In the genomic region with DNA sequence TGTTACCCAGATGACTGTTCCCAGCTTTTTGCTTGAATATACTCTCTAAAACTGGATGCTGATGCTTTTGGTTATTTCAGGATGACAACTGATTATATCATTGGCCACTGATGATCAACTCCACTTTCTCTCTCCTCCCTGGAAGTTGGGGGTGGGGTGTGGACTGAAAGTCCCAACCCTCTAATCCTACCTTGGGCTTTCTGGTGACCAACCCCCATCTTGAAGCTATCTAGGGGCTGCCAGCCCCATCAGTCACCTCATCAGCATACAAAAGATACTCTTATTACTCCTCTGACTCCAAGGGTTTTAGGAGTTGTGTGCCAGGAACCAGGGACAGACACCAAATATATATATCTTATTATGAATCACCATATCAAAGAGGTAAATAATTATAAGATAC, we compare ENCODE assay signal across 28 cellular contexts.
"Had no signal": no experiment of that assay in that cellular context is flagged by ENCODE, and none has a peak within 500 bp of the region (broad histone marks: within the 10 kb centered on the region; RNA-seq: fewer than 3 reads in every experiment).

No MANE protein-coding gene starts in this region.

- H3K9me3 Mint-ChIP-seq: natural killer cell treated with Interleukin-12 subunit alpha and Interleukin-12 subunit beta and Interleukin-15 and Interleukin-18, amount 100 ng/mL, for 72 hours; neural crest cell had no signal

- H3K4me1 Mint-ChIP-seq: stimulated activated memory B cell treated with anti-CD40 and anti-IgM and Interleukin-4, amounts not matched to agents 10 μg/mL and 1 μg/mL and 100 μg/mL, for 72 hours; stimulated activated naive CD8-positive, alpha-beta T cell treated with anti-CD3 and anti-CD28 coated beads, Interleukin-15, amount 100 ng/mL, for 72 hours had no signal

- H3K27ac Mint-ChIP-seq: natural killer cell treated with Interleukin-12 subunit alpha and Interleukin-12 subunit beta and Interleukin-15 and Interleukin-18, amount 100 ng/mL, for 72 hours; stimulated activated memory B cell treated with anti-CD40 and anti-IgM and Interleukin-4, amounts not matched to agents 10 μg/mL and 1 μg/mL and 100 μg/mL, for 72 hours; stimulated activated naive CD8-positive, alpha-beta T cell treated with anti-CD3 and anti-CD28 coated beads, Interleukin-15, amount 100 ng/mL, for 72 hours had no signal

- ATAC-seq: heart right ventricle; lower lobe of right lung; mucosa of descending colon; naive thymus-derived CD4-positive, alpha-beta T cell; natural killer cell treated with Interleukin-12 subunit alpha and Interleukin-12 subunit beta and Interleukin-15 and Interleukin-18, amount 100 ng/mL, for 72 hours; right lobe of liver; stimulated activated memory B cell treated with anti-CD40 and anti-IgM and Interleukin-4, amounts not matched to agents 10 μg/mL and 1 μg/mL and 100 μg/mL, for 72 hours; stimulated activated naive CD8-positive, alpha-beta T cell treated with anti-CD3 and anti-CD28 coated beads, Interleukin-15, amount 100 ng/mL, for 72 hours; upper lobe of right lung had no signal

- H3K27ac ChIP-seq: heart right ventricle, hepatocyte, lower lobe of right lung, neutrophil, parathyroid adenoma, right atrium auricular region, right lobe of liver, transverse colon, upper lobe of right lung had no signal

- H3K4me3 ChIP-seq: heart right ventricle, hepatocyte, lower lobe of right lung, mucosa of descending colon, right atrium auricular region, right lobe of liver, smooth muscle cell, thyroid gland, transverse colon, upper lobe of right lung had no signal

- H3K27me3 ChIP-seq: heart right ventricle, hepatocyte, right atrium auricular region, right lobe of liver, thyroid gland, transverse colon, upper lobe of right lung had no signal

- H3K4me3 Mint-ChIP-seq: naive thymus-derived CD4-positive, alpha-beta T cell; natural killer cell treated with Interleukin-12 subunit alpha and Interleukin-12 subunit beta and Interleukin-15 and Interleukin-18, amount 100 ng/mL, for 72 hours; neural crest cell; stimulated activated memory B cell treated with anti-CD40 and anti-IgM and Interleukin-4, amounts not matched to agents 10 μg/mL and 1 μg/mL and 100 μg/mL, for 72 hours; stimulated activated naive CD8-positive, alpha-beta T cell treated with anti-CD3 and anti-CD28 coated beads, Interleukin-15, amount 100 ng/mL, for 72 hours had no signal

- H3K79me2 ChIP-seq: hepatocyte, parathyroid adenoma had no signal

- H3K4me1 ChIP-seq: lower lobe of right lung, parathyroid adenoma, right atrium auricular region, right lobe of liver, transverse colon, upper lobe of right lung had no signal

- H3K9ac ChIP-seq: parathyroid adenoma had no signal

- H3K27me3 Mint-ChIP-seq: stimulated activated memory B cell treated with anti-CD40 and anti-IgM and Interleukin-4, amounts not matched to agents 10 μg/mL and 1 μg/mL and 100 μg/mL, for 72 hours; stimulated activated naive CD8-positive, alpha-beta T cell treated with anti-CD3 and anti-CD28 coated beads, Interleukin-15, amount 100 ng/mL, for 72 hours had no signal

- H3K36me3 Mint-ChIP-seq: natural killer cell treated with Interleukin-12 subunit alpha and Interleukin-12 subunit beta and Interleukin-15 and Interleukin-18, amount 100 ng/mL, for 72 hours; stimulated activated memory B cell treated with anti-CD40 and anti-IgM and Interleukin-4, amounts not matched to agents 10 μg/mL and 1 μg/mL and 100 μg/mL, for 72 hours had no signal

- DNase-seq: heart right ventricle; islet precursor cell; lower lobe of right lung; mammary epithelial cell; mesenchymal stem cell; midbrain; mucosa of descending colon; naive thymus-derived CD4-positive, alpha-beta T cell; occipital lobe; right lobe of liver; stimulated activated CD4-positive, alpha-beta T cell treated with anti-CD3 and anti-CD28 coated beads, Interleukin-1b, Interleukin-23, amount 100 ng/mL, for 48 hours; stimulated activated CD4-positive, alpha-beta T cell treated with anti-CD3 and anti-CD28 coated beads, Interleukin-2, amount 100 ng/mL, for 48 hours; stimulated activated CD4-positive, alpha-beta T cell treated with anti-CD3 and anti-CD28 coated beads, Interleukin-4, amount 100 ng/mL, for 4 hours; stimulated activated CD8-positive, alpha-beta memory T cell treated with anti-CD3 and anti-CD28 coated beads, Interleukin-4, amount 100 ng/mL, for 48 hours; stimulated activated naive CD4-positive, alpha-beta T cell treated with Interleukin-2 at 50 U/mL for 16 hours; stimulated activated naive CD8-positive, alpha-beta T cell treated with anti-CD3 and anti-CD28 coated beads, Interleukin-15, amount 100 ng/mL, for 72 hours; substantia nigra; thyroid gland; transverse colon; upper lobe of right lung had no signal

- H3K36me3 ChIP-seq: heart right ventricle, lower lobe of right lung, neutrophil, right atrium auricular region, right lobe of liver, thyroid gland, transverse colon, upper lobe of right lung had no signal

- H2AFZ ChIP-seq: hepatocyte, parathyroid adenoma had no signal

- H3K4me2 ChIP-seq: hepatocyte, smooth muscle cell had no signal

- H3K9me3 ChIP-seq: lower lobe of right lung, mucosa of descending colon, neutrophil, right atrium auricular region, right lobe of liver, thyroid gland, transverse colon, upper lobe of right lung had no signal
